1 cellular context compared by ENCODE assay signal in the genomic region with DNA sequence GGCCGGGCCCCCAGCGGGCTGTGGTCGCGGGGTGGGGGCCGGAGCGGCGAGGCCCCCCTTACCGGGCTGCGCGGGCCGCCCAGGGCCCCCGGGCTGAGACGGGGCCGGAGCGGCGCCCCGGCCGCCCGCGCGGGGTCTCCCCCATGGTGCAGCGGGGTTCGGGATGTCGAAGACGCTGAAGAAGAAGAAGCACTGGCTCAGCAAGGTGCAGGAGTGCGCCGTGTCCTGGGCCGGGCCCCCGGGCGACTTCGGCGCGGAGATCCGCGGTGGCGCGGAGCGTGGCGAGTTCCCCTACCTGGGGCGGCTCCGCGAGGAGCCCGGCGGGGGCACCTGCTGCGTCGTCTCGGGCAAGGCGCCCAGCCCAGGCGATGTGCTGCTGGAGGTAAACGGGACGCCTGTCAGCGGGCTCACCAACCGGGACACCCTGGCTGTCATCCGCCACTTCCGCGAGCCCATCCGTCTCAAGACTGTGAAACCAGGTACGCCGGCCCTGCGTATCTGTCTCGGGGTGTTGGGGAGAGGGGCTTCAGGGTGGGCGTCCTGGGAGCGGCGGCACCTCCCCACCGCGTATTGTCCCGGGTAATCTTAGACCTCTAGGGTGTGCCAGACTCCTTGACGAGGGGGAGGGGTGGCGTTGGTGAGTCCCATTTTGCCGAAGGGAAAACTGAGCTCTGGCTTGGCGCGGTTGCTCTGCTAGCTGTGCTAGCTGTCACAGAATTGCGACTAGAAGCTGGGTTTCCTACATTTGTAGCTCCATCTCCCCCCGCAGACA.
TF ChIP-seq lines count a peak whose summit lies in the region.

No MANE protein-coding gene starts in this region.

TF ChIP-seq in H1, 55 proteins besides CTCF, POLR2A, EP300 and RAD21:
- no peak for TF ChIP-seq RXRA (IDR thresholded peaks at IDR 0.05; ENCODE audit: insufficient read depth, low read depth, low read length)
- peak; percentile 56 for TF ChIP-seq ASH2L (IDR thresholded peaks at IDR 0.05; ENCODE audit: low read length)
- peak; percentile 42 for TF ChIP-seq KDM4A (IDR thresholded peaks at IDR 0.05; ENCODE audit: low read depth, low read length, severe bottlenecking)
- TF ChIP-seq HDAC2 (IDR thresholded peaks at IDR 0.05; ENCODE audit: borderline replicate concordance in 1 of 2, low read depth in 2 of 2, low read length in 2 of 2): peak in 1 of 2 experiments; percentile 6; a peak in 2 of 4 replicates
- TF ChIP-seq RBBP5 (IDR thresholded peaks at IDR 0.05; ENCODE audit: borderline replicate concordance, low read depth, low read length): no peak; the same call in 1 of the 2 replicates
- TF ChIP-seq SAP30 (IDR thresholded peaks at IDR 0.05; ENCODE audit: insufficient read depth, insufficient replicate concordance, low read length): peak; percentile 44
- TF ChIP-seq BACH1 (IDR thresholded peaks at IDR 0.05; ENCODE audit: low read length): no peak
- no peak for TF ChIP-seq NRF1 (IDR thresholded peaks at IDR 0.05; ENCODE audit: low read depth, low read length)
- peak; percentile 70 for TF ChIP-seq CTBP2 (IDR thresholded peaks at IDR 0.05; ENCODE audit: borderline replicate concordance, insufficient read depth, insufficient read length, low read length)
- peak; percentile 69 to 87; a peak in 3 of 4 replicates for TF ChIP-seq SIN3A (conservative IDR thresholded peaks at IDR 0.05 in 1 of 2, IDR thresholded peaks at IDR 0.05 in 1 of 2; ENCODE audit: low read depth in 1 of 2, low read length in 2 of 2)
- TF ChIP-seq KDM1A (IDR thresholded peaks at IDR 0.05; ENCODE audit: borderline replicate concordance, low read length): peak; percentile 76; the same call in 1 of the 2 replicates
